In genomic region chr5:302951-303350, GRCh38 we compare ENCODE assay signal across 19 cellular contexts. TPM values are rescaled to one million over a fixed set of nuclear protein-coding genes. Genes with fewer than 3 reads are reported as not detected.
A peak's percentile ranks its signal among the peaks of the same experiment; 100 is the strongest.
DNase-seq lines count a peak whose midpoint lies in the region; ATAC-seq and TF ChIP-seq lines count a peak whose summit lies in the region.
"Had no signal": no experiment of that assay in that cellular context is flagged by ENCODE, and none has a peak within 500 bp of the region (broad histone marks: within the 10 kb centered on the region; RNA-seq: fewer than 3 reads in every experiment).

No MANE protein-coding gene starts in this region.

- CTCF ChIA-PET in CD8-positive, alpha-beta T cell (lab: Charles Lee), result interaction anchor here (0.7 kb wide), 1 partner anchor 22 kb away, joined by 3 read pairs; no protein-coding TSS in a partner anchor

- no peaks in the 10 kb centered on the region for H3K27me3 ChIP-seq in CD8-positive, alpha-beta T cell (ENCODE audit: insufficient read depth, low read length)
- no peaks in the 10 kb centered on the region for H3K27me3 ChIP-seq in H9 (ENCODE audit: insufficient read depth, low read length)
- no peaks in the 10 kb centered on the region for H3K27me3 ChIP-seq in endodermal cell (ENCODE audit: control insufficient read depth, insufficient read depth, low read length, poor library complexity, severe bottlenecking)
- H3K27me3 ChIP-seq: BLaER1 treated with 17β-estradiol and CSF1 and Interleukin-3, amounts not matched to agents 10 nM and 100 nM had no signal

- no peak overlapping the region; the same call in 1 of the 2 replicates for H3K14ac ChIP-seq in H9 (ENCODE audit: insufficient read depth, low read length)

- H3K9ac ChIP-seq in H9 (ENCODE audit: extremely low read depth, insufficient read length, low read length) (no peak overlapping the region), endodermal cell (ENCODE audit: extremely low read depth, low read length, poor library complexity, severe bottlenecking) (no peak overlapping the region)
- H3K9ac ChIP-seq: BLaER1 treated with 17β-estradiol and CSF1 and Interleukin-3, amounts not matched to agents 10 nM and 100 nM had no signal

- no peaks in the 10 kb centered on the region for H4K20me1 ChIP-seq in H9 (ENCODE audit: control insufficient read depth, insufficient read depth, insufficient read length)

- peaks cover 36% of the 10 kb centered on the region for H3K36me3 Mint-ChIP-seq in CD8-positive, alpha-beta T cell
- H3K36me3 Mint-ChIP-seq in H9 (ENCODE audit: insufficient read depth in 1 of 3, low read depth in 3 of 3), result peaks cover 0 to 19% (median 13%) of the 10 kb centered on the region in 3 experiments; a peak in 5 of 7 replicates
- peaks cover 12% of the 10 kb centered on the region for H3K36me3 Mint-ChIP-seq in endodermal cell (ENCODE audit: low read depth)
- peaks cover 2% of the 10 kb centered on the region for H3K36me3 Mint-ChIP-seq in progenitor cell of endocrine pancreas (ENCODE audit: insufficient read depth)

- H3K79me2 ChIP-seq in H9 (ENCODE audit: insufficient read depth, low read length), result no peaks in the 10 kb centered on the region; the same call in 1 of the 2 replicates

- no peak overlapping the region for H4K8ac ChIP-seq in H9 (replicated peaks; ENCODE audit: insufficient read length, low read depth, low read length)

- no CpG with 5 or more reads among the region's 9 CpGs for WGBS in H9 (ENCODE audit: extremely low coverage, insufficient read length, low lambda C conversion rate)
- 81 to 88% methylated on average over 8 to 9 of the region's 9 CpGs for WGBS in endodermal cell (ENCODE audit: insufficient coverage in 1 of 2, insufficient read length in 1 of 2), 2 experiments

- intact Hi-C loops in CD8-positive, alpha-beta T cell (cut with DNase I, micrococcal nuclease), result no loop called here

- H3T11ph ChIP-seq in H9 (ENCODE audit: low read length), result no peak overlapping the region

- H2BK120ac ChIP-seq in H9 (ENCODE audit: low read depth, low read length, poor library complexity, severe bottlenecking), result no peak overlapping the region

- H2AFZ ChIP-seq in H9 (ENCODE audit: low read length), result no peak overlapping the region

- H2BK15ac ChIP-seq in H9 (ENCODE audit: low read depth, low read length), result no peak overlapping the region

- H3K27me3 Mint-ChIP-seq in CD8-positive, alpha-beta T cell (ENCODE audit: low read depth), result no peaks in the 10 kb centered on the region
- H3K27me3 Mint-ChIP-seq in H9 (ENCODE audit: low read depth) (no peaks in the 10 kb centered on the region), endodermal cell (ENCODE audit: insufficient read depth) (no peaks in the 10 kb centered on the region), progenitor cell of endocrine pancreas (no peaks in the 10 kb centered on the region)
- H3K27me3 Mint-ChIP-seq: IgD-negative memory B cell had no signal

- no peaks in the 10 kb centered on the region for H3K79me1 ChIP-seq in H9 (ENCODE audit: insufficient read depth, low read depth, low read length, poor library complexity, severe bottlenecking)

- H4K5ac ChIP-seq in H9 (ENCODE audit: insufficient read length, low read depth, low read length), result no peak overlapping the region

- no peak for DNase-seq in CD8-positive, alpha-beta T cell
- DNase-seq in H9, result no peak
- DNase-seq in endodermal cell, result peak; percentile 14
- DNase-seq in progenitor cell of endocrine pancreas (ENCODE audit: low spot score, unreplicated experiment), result no peak
- DNase-seq in NCI-H226, result no peak
- no peak for DNase-seq in midbrain (lab: John Stamatoyannopoulos, UW)
- no peak for DNase-seq in NCI-H82 (lab: John Stamatoyannopoulos, UW)
- DNase-seq: HCEC 1CT; Karpas-422; NCI-H1048; NCI-H1930; NCI-H2171; NCI-H446; NK-92 treated with Interleukin-12 subunit alpha and Interleukin-12 subunit beta, amount 100 ng/mL, for 24 hours; OCI-M1 had no signal

- H3K9me3 Mint-ChIP-seq in CD8-positive, alpha-beta T cell, result no peaks in the 10 kb centered on the region
- no peaks in the 10 kb centered on the region for H3K9me3 Mint-ChIP-seq in H9
- no peaks in the 10 kb centered on the region for H3K9me3 Mint-ChIP-seq in endodermal cell
- H3K9me3 Mint-ChIP-seq in progenitor cell of endocrine pancreas (ENCODE audit: low read depth), result no peaks in the 10 kb centered on the region
- H3K9me3 Mint-ChIP-seq: IgD-negative memory B cell had no signal

- H3K18ac ChIP-seq in H9 (ENCODE audit: insufficient read length, low read depth, low read length), result no peak overlapping the region

- H3K4me2 ChIP-seq in H9 (ENCODE audit: insufficient read depth, insufficient read length, low read length), result no peak overlapping the region
- H3K4me2 ChIP-seq: BLaER1 treated with 17β-estradiol and CSF1 and Interleukin-3, amounts not matched to agents 10 nM and 100 nM had no signal

- no peak overlapping the region for H2BK5ac ChIP-seq in H9 (ENCODE audit: insufficient read length, low read length)

- POLR2A ChIA-PET in CD8-positive, alpha-beta T cell (lab: Charles Lee), result no interaction called here

- H3K27ac Mint-ChIP-seq in CD8-positive, alpha-beta T cell, result peak overlapping the region; percentile 13
- peak overlapping the region; percentile 79 to 86 (median 79); a peak in 4 of 7 replicates for H3K27ac Mint-ChIP-seq in H9
- H3K27ac Mint-ChIP-seq in endodermal cell, result no peak overlapping the region
- peak overlapping the region; percentile 93 for H3K27ac Mint-ChIP-seq in progenitor cell of endocrine pancreas
- H3K27ac Mint-ChIP-seq: IgD-negative memory B cell had no signal

- H3K4me1 Mint-ChIP-seq in CD8-positive, alpha-beta T cell (ENCODE audit: low read depth), result peaks cover 29% of the 10 kb centered on the region
- H3K4me1 Mint-ChIP-seq in H9 (peaks cover 37 to 49% of the 10 kb centered on the region in 2 experiments), endodermal cell (peaks cover 3% of the 10 kb centered on the region), progenitor cell of endocrine pancreas (ENCODE audit: low read depth) (peaks cover 17% of the 10 kb centered on the region)

- H3K56ac ChIP-seq in H9 (ENCODE audit: insufficient read length, low read depth, low read length), result no peak overlapping the region

- no peak overlapping the region for H2BK12ac ChIP-seq in H9 (ENCODE audit: insufficient read length, low read depth, low read length)

- ATAC-seq in CD8-positive, alpha-beta T cell, result no peak
- no peak for ATAC-seq in GM21423 (IDR thresholded peaks at IDR 0.05; ENCODE audit: unreplicated experiment)

- no peak overlapping the region for H2AK5ac ChIP-seq in H9 (ENCODE audit: insufficient read length, low read length)

- no peak overlapping the region for H3K4me3 Mint-ChIP-seq in CD8-positive, alpha-beta T cell
- H3K4me3 Mint-ChIP-seq in H9 (peak overlapping the region in 1 of 2 experiments; percentile 38; a peak in 1 of 5 replicates), endodermal cell (no peak overlapping the region), progenitor cell of endocrine pancreas (ENCODE audit: low read depth) (no peak overlapping the region)
- H3K4me3 Mint-ChIP-seq: IgD-negative memory B cell had no signal

- no peak overlapping the region for H4K91ac ChIP-seq in H9 (ENCODE audit: insufficient read length, low read depth, low read length)

- no peak overlapping the region for H3K27ac ChIP-seq in CD8-positive, alpha-beta T cell (ENCODE audit: low read depth, low read length)
- H3K27ac ChIP-seq in H9 (ENCODE audit: insufficient read length, low read depth, low read length), result no peak overlapping the region
- no peak overlapping the region for H3K27ac ChIP-seq in endodermal cell (ENCODE audit: low read depth, low read length)
- H3K27ac ChIP-seq: BLaER1 treated with 17β-estradiol and CSF1 and Interleukin-3, amounts not matched to agents 10 nM and 100 nM; SK-N-MC had no signal

- no peak overlapping the region for H3K4ac ChIP-seq in H9 (ENCODE audit: low read depth, low read length)

- peaks cover 10% of the 10 kb centered on the region for H3K4me1 ChIP-seq in CD8-positive, alpha-beta T cell (ENCODE audit: insufficient read depth, low read length)
- H3K4me1 ChIP-seq in H9 (ENCODE audit: insufficient read depth, low read length) (no peaks in the 10 kb centered on the region; the same call in 1 of the 2 replicates), endodermal cell (ENCODE audit: control insufficient read depth, insufficient read depth, low read length) (no peaks in the 10 kb centered on the region)

- peaks cover 16% of the 10 kb centered on the region for H3K36me3 ChIP-seq in CD8-positive, alpha-beta T cell (ENCODE audit: insufficient read depth, low read length)
- H3K36me3 ChIP-seq in endodermal cell (ENCODE audit: control insufficient read depth, insufficient read depth, low read length), result peaks cover 4% of the 10 kb centered on the region

- H2BK20ac ChIP-seq in H9 (ENCODE audit: low read depth, low read length, poor library complexity, severe bottlenecking), result no peak overlapping the region

- no peak for TF ChIP-seq CTCF in CD8-positive, alpha-beta T cell (IDR thresholded peaks at IDR 0.05)
- TF ChIP-seq CTCF in H9 (conservative IDR thresholded peaks at IDR 0.05), result no peak
- TF ChIP-seq CTCF in endodermal cell (conservative IDR thresholded peaks at IDR 0.05), result no peak
- no peak for TF ChIP-seq CTCF in progenitor cell of endocrine pancreas (IDR thresholded peaks at IDR 0.05; ENCODE audit: unreplicated experiment)

- no peaks in the 10 kb centered on the region for H3K23me2 ChIP-seq in H9 (ENCODE audit: insufficient read length, low read depth, low read length, poor library complexity, severe bottlenecking)

- H3K23ac ChIP-seq in H9 (ENCODE audit: insufficient read length, low read depth, low read length), result no peak overlapping the region

- H3K9me3 ChIP-seq in CD8-positive, alpha-beta T cell (ENCODE audit: low read length), result no peaks in the 10 kb centered on the region
- H3K9me3 ChIP-seq in H9 (ENCODE audit: control insufficient read depth, low read depth, low read length), result no peaks in the 10 kb centered on the region
- no peaks in the 10 kb centered on the region for H3K9me3 ChIP-seq in endodermal cell (ENCODE audit: control insufficient read depth, low read length)
- H3K9me3 ChIP-seq: BLaER1 treated with 17β-estradiol and CSF1 and Interleukin-3, amounts not matched to agents 10 nM and 100 nM had no signal

- H3K4me3 ChIP-seq in CD8-positive, alpha-beta T cell (ENCODE audit: low read depth, low read length), result no peak overlapping the region
- H3K4me3 ChIP-seq in endodermal cell (ENCODE audit: low read length), result no peak overlapping the region
- H3K4me3 ChIP-seq: BLaER1 treated with 17β-estradiol and CSF1 and Interleukin-3, amounts not matched to agents 10 nM and 100 nM; SK-N-MC had no signal

RNA-seq across cellular contexts. Expression of gene AHRR, which starts 18.6 kb away (rescaled TPM):
- total RNA-seq in CD8-positive, alpha-beta T cell, result under 1 TPM; 0.14 to 0.22 TPM
- total RNA-seq in H9 (2021) (1.7 and 2.2 TPM in 2 replicates), endodermal cell (1 to 10 TPM; 1.4 to 2.0 TPM), progenitor cell of endocrine pancreas (0.69 and 1.3 TPM in 2 replicates)
- 1.3 TPM for polyA plus RNA-seq in endodermal cell (2013, experiment 1 of 2)
- 1.2 TPM for polyA plus RNA-seq in endodermal cell (2013, experiment 2 of 2)

RNA-seq across cellular contexts. Expression of gene PDCD6, which starts 31.5 kb away (rescaled TPM):
- total RNA-seq in CD8-positive, alpha-beta T cell, result 10 to 100 TPM; 34.4 to 38.7 TPM
- 84.9 and 91.5 TPM in 2 replicates for total RNA-seq in H9 (2021)
- total RNA-seq in endodermal cell, result 10 to 100 TPM; 69.2 to 80.9 TPM
- 76.5 TPM for polyA plus RNA-seq in endodermal cell (2013, experiment 1 of 2)
- polyA plus RNA-seq in endodermal cell (2013, experiment 2 of 2), result 72.9 TPM
- 79.2 and 87.2 TPM in 2 replicates for total RNA-seq in progenitor cell of endocrine pancreas
